In the genomic region with DNA sequence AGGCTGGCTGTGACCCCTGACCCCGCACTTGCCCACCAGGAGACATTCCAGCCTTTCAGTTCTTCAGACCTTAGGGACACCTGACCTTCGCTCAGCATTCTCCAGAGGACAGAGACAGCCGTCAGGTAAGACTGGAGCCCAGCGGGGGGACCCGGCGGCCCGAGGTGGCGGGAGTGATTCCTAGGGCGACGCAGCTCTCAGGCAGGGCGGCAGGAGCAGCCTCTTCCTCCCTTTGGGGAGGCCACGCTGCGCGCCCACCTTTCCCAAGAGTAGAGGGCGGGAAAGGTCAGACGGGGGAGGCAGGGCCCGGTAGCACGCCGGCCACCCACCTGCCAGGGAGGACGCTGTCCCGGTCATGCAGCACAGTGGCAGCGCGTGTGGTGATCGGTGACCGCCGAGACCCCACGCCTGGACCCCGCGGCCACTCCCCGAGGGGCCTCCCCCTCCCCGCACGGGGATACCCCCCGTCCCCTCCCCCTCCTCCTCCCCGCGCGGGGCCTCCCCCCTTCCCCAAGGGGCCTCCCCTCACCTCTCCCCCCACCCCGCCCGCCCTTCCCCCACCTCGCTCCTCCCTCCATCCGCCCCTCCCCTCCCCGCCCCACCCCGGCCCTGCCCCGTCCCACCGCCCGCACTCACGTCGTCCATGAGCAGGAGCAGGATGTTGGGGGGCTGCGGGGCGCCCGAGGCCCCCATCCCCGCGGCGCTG, we compare ENCODE assay signal across 8 cellular contexts. TPM values are rescaled to one million over a fixed set of nuclear protein-coding genes. Genes with fewer than 3 reads are reported as not detected.
DNase-seq lines count a peak whose midpoint lies in the region; ATAC-seq and TF ChIP-seq lines count a peak whose summit lies in the region.

No MANE protein-coding gene starts in this region.

- ATAC-seq in HG02588 (IDR thresholded peaks at IDR 0.05; ENCODE audit: unreplicated experiment): peak; percentile 3
- peak; percentile 57 for ATAC-seq in activated T-helper 17 cell treated with anti-CD3 and anti-CD28 coated beads, Interleukin-2, amount 50 U/mL, for 72 hours (replicated peaks)
- ATAC-seq in GM19463 (IDR thresholded peaks at IDR 0.05; ENCODE audit: unreplicated experiment): no peak

- H3K4me1 Mint-ChIP-seq in activated T-helper 17 cell treated with anti-CD3 and anti-CD28 coated beads, Interleukin-2, amount 50 U/mL, for 72 hours: peaks cover 14% of the 10 kb centered on the region

- H3K4me1 ChIP-seq in ACC112 (ENCODE audit: control insufficient read depth, insufficient read depth, low read length, unreplicated experiment) (peaks cover 7% of the 10 kb centered on the region), iPS DF 6.9 (ENCODE audit: control insufficient read depth, insufficient read depth, low read length) (peaks cover 4% of the 10 kb centered on the region), smooth muscle cell (ENCODE audit: low read depth) (peaks cover 3% of the 10 kb centered on the region)

- POLR2A ChIA-PET in HEK293T (lab: Yijun Ruan, JAX): interaction anchor here (1.0 to 1.9 kb wide), 3 partner anchors 10 to 46 kb away, joined by 5 to 16 read pairs (median 7); no protein-coding TSS in a partner anchor

- peak overlapping the region; percentile 66 for H3K9ac ChIP-seq in smooth muscle cell (ENCODE audit: low read depth)

- H3K36me3 Mint-ChIP-seq in activated T-helper 17 cell treated with anti-CD3 and anti-CD28 coated beads, Interleukin-2, amount 50 U/mL, for 72 hours (ENCODE audit: low read depth): peaks cover 35% of the 10 kb centered on the region

- H3K4me2 ChIP-seq in smooth muscle cell: peak overlapping the region; percentile 95

- no peaks in the 10 kb centered on the region for H3F3A ChIP-seq in smooth muscle cell (ENCODE audit: low read depth)

- no peak overlapping the region for H3K27ac ChIP-seq in ACC112 (ENCODE audit: low read depth, low read length)
- H3K27ac ChIP-seq in iPS DF 6.9 (ENCODE audit: low read length): no peak overlapping the region
- H3K27ac ChIP-seq in smooth muscle cell (ENCODE audit: low read depth): no peak overlapping the region

- H3K79me2 ChIP-seq in ACC112 (ENCODE audit: control insufficient read depth, insufficient read depth, low read length, unreplicated experiment): peaks cover 23% of the 10 kb centered on the region
- peaks cover 20% of the 10 kb centered on the region for H3K79me2 ChIP-seq in smooth muscle cell (ENCODE audit: low read depth)

- H2AFZ ChIP-seq in ACC112 (ENCODE audit: low read length, unreplicated experiment) (no peak overlapping the region), smooth muscle cell (ENCODE audit: low read depth) (no peak overlapping the region)

- H3K4me3 ChIP-seq in ACC112 (ENCODE audit: low read depth, low read length) (peak overlapping the region; percentile 84), iPS DF 6.9 (ENCODE audit: low read length) (peak overlapping the region; percentile 84; the same call in 1 of the 2 replicates), smooth muscle cell (peak overlapping the region; percentile 84)

- no peak overlapping the region for H3K27ac Mint-ChIP-seq in activated T-helper 17 cell treated with anti-CD3 and anti-CD28 coated beads, Interleukin-2, amount 50 U/mL, for 72 hours

- CTCF ChIA-PET in HEK293T (lab: Yijun Ruan, JAX): interaction anchor here (0.5 to 0.8 kb wide), 3 partner anchors 41 to 399 kb away, joined by 3 to 4 read pairs (median 4); no protein-coding TSS in a partner anchor

- no peaks in the 10 kb centered on the region for H3K9me3 ChIP-seq in iPS DF 6.9 (ENCODE audit: control insufficient read depth, insufficient read depth, low read length)
- H3K9me3 ChIP-seq in smooth muscle cell (replicated peaks; ENCODE audit: low read depth): no peaks in the 10 kb centered on the region

- TF ChIP-seq CTCF in smooth muscle cell (IDR thresholded peaks at IDR 0.05; ENCODE audit: borderline replicate concordance, insufficient read depth, poor library complexity, severe bottlenecking): no peak

- H3K27me3 Mint-ChIP-seq in activated T-helper 17 cell treated with anti-CD3 and anti-CD28 coated beads, Interleukin-2, amount 50 U/mL, for 72 hours: no peaks in the 10 kb centered on the region

- H3K4me3 Mint-ChIP-seq in activated T-helper 17 cell treated with anti-CD3 and anti-CD28 coated beads, Interleukin-2, amount 50 U/mL, for 72 hours: peak overlapping the region; percentile 95

- DNase-seq in iPS DF 6.9 (ENCODE audit: low read depth, low spot score) (no peak), smooth muscle cell (lab: John Stamatoyannopoulos, UW; ENCODE audit: unreplicated experiment) (no peak), HEK293T (ENCODE audit: extremely low spot score) (no peak), NCI-H526 treated with DMSO at 0.1 percent for 48 hours (lab: John Stamatoyannopoulos, UW) (no peak)

- H3K9me3 Mint-ChIP-seq in activated T-helper 17 cell treated with anti-CD3 and anti-CD28 coated beads, Interleukin-2, amount 50 U/mL, for 72 hours: no peaks in the 10 kb centered on the region

- no CpG with 5 or more reads among the region's 53 CpGs for WGBS in iPS DF 6.9 (ENCODE audit: insufficient coverage, insufficient read length)
- WGBS in smooth muscle cell (ENCODE audit: low lambda C conversion rate): 19% methylated on average over 22 of the region's 53 CpGs

- H3K36me3 ChIP-seq in ACC112 (ENCODE audit: insufficient read depth, low read length) (peaks cover 3% of the 10 kb centered on the region; the same call in 1 of the 2 replicates), iPS DF 6.9 (ENCODE audit: control insufficient read depth, insufficient read depth, low read length) (peaks cover 14% of the 10 kb centered on the region), smooth muscle cell (ENCODE audit: low read depth) (no peaks in the 10 kb centered on the region)

- peaks cover 29% of the 10 kb centered on the region for H4K20me1 ChIP-seq in smooth muscle cell (ENCODE audit: low read depth)

- no peaks in the 10 kb centered on the region for H3K27me3 ChIP-seq in ACC112 (ENCODE audit: insufficient read depth, low read length)
- H3K27me3 ChIP-seq in iPS DF 6.9 (ENCODE audit: control insufficient read depth, insufficient read depth, low read length): no peaks in the 10 kb centered on the region
- H3K27me3 ChIP-seq in smooth muscle cell (ENCODE audit: low read depth): no peaks in the 10 kb centered on the region

TF ChIP-seq in HEK293T, 16 proteins besides CTCF, POLR2A, EP300 and RAD21:
- TF ChIP-seq BHLHE40 (IDR thresholded peaks at IDR 0.05; ENCODE audit: borderline replicate concordance) (no peak), SP1 (IDR thresholded peaks at IDR 0.05) (no peak), PKNOX1 (IDR thresholded peaks at IDR 0.05) (no peak)
TF ChIP-seq in HEK293T: peak in this region for 0.

RNA-seq across cellular contexts. Expression of gene GALNS, which starts 0.5 kb away (rescaled TPM):
- 10 to 100 TPM; 37.6 to 73.0 TPM for total RNA-seq in activated T-helper 17 cell treated with anti-CD3 and anti-CD28 coated beads, Interleukin-2, amount 50 U/mL, for 72 hours
- total RNA-seq in smooth muscle cell: 13.4 and 20.8 TPM in 2 replicates
- 19.5 and 21.3 TPM in 2 replicates for polyA plus RNA-seq in smooth muscle cell

RNA-seq across cellular contexts. Expression of gene TRAPPC2L, which starts 0.7 kb away (rescaled TPM):
- total RNA-seq in activated T-helper 17 cell treated with anti-CD3 and anti-CD28 coated beads, Interleukin-2, amount 50 U/mL, for 72 hours: 10 to 100 TPM; 51.1 to 73.9 TPM
- total RNA-seq in smooth muscle cell: 17.9 and 36.3 TPM in 2 replicates
- 125 and 130 TPM in 2 replicates for polyA plus RNA-seq in smooth muscle cell

RNA-seq across cellular contexts. Expression of gene PABPN1L, which starts 10.2 kb away (rescaled TPM):
- not detected for total RNA-seq in activated T-helper 17 cell treated with anti-CD3 and anti-CD28 coated beads, Interleukin-2, amount 50 U/mL, for 72 hours
- total RNA-seq in smooth muscle cell: not detected in 2 replicates
- polyA plus RNA-seq in smooth muscle cell: 0.27 TPM in 1 of 2 replicates, not detected in the other

RNA-seq across cellular contexts. Expression of gene APRT, which starts 44.5 kb away (rescaled TPM):
- total RNA-seq in activated T-helper 17 cell treated with anti-CD3 and anti-CD28 coated beads, Interleukin-2, amount 50 U/mL, for 72 hours: 100 to 1,000 TPM; 132 to 139 TPM
- total RNA-seq in smooth muscle cell: 72.5 and 143 TPM in 2 replicates
- polyA plus RNA-seq in smooth muscle cell: 200 and 216 TPM in 2 replicates

RNA-seq across cellular contexts. Expression of gene CDT1, which starts 52.7 kb away (rescaled TPM):
- total RNA-seq in activated T-helper 17 cell treated with anti-CD3 and anti-CD28 coated beads, Interleukin-2, amount 50 U/mL, for 72 hours: 100 to 1,000 TPM in 1 of 2 donors, 10 to 100 TPM in 1; 96.6 to 141 TPM
- 2.1 and 5.3 TPM in 2 replicates for total RNA-seq in smooth muscle cell
- polyA plus RNA-seq in smooth muscle cell: 9.0 and 13.3 TPM in 2 replicates
